In the genomic region with DNA sequence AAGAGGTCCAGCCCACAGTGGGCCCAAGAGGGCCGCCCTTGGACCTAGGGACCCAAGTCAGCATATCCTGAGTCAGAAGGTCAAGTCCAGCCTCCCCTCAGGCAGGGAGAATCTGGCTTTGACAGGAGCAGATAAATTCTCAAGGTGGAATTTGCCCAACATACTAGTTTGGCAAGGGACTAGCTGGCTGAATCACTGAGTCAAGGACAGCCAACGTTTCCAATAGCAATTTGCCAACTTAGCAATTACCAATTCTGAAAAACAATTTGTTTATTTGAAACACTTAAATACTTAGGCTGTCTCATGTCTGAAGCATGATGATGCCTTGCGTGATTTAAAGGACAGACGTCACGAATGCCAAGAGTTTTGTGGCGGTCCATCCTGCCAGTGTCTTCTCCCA, we compare ENCODE assay signal across 6 cellular contexts. TPM values are rescaled to one million over a fixed set of nuclear protein-coding genes. Genes with fewer than 3 reads are reported as not detected.
"Had no signal": no experiment of that assay in that cellular context is flagged by ENCODE, and none has a peak within 500 bp of the region (broad histone marks: within the 10 kb centered on the region; RNA-seq: fewer than 3 reads in every experiment).

No MANE protein-coding gene starts in this region.

RNA-seq across cellular contexts. Expression of a gene that starts 2.7 kb away (rescaled TPM):
- total RNA-seq: HepG2, HT-29, HT1080, IMR-90, K562 had no signal
- polyA plus RNA-seq: HepG2, IgD-negative memory B cell, IMR-90, K562 had no signal

RNA-seq across cellular contexts. Expression of a gene that starts 10.3 kb away (rescaled TPM):
- total RNA-seq: HepG2, HT-29, K562 had no signal
- polyA plus RNA-seq: HepG2, IgD-negative memory B cell, K562 had no signal
